1 cellular context compared by ENCODE assay signal in genomic region chr2:227862741-227863588, GRCh38.
A peak's percentile ranks its signal among the peaks of the same experiment; 100 is the strongest.
TF ChIP-seq lines count a peak whose summit lies in the region.

No MANE protein-coding gene starts in this region.

TF ChIP-seq in HepG2, 621 proteins besides CTCF, POLR2A, EP300 and RAD21 (continued from another document and continues in another):
- TF ChIP-seq HIC2 (CRISPR knock-in tag; IDR thresholded peaks at IDR 0.05; ENCODE audit: low read depth) (0 out of 2 replicates have a peak, but pooled peaks have one; percentile 6), TFE3 (CRISPR knock-in tag; IDR thresholded peaks at IDR 0.05) (0 out of 2 replicates have a peak, but pooled peaks have one; percentile 12), ZNF691 (CRISPR knock-in tag; IDR thresholded peaks at IDR 0.05; ENCODE audit: borderline replicate concordance, low read depth) (no peak; the same call in 1 of the 2 replicates), ZNF772 (CRISPR knock-in tag; IDR thresholded peaks at IDR 0.05) (no peak), ZNF468 (CRISPR knock-in tag; IDR thresholded peaks at IDR 0.05) (no peak), TGIF2 (CRISPR knock-in tag; IDR thresholded peaks at IDR 0.05) (no peak), HDAC6 (IDR thresholded peaks at IDR 0.05; ENCODE audit: low read depth, low read length) (no peak), MYC (CRISPR knock-in tag; IDR thresholded peaks at IDR 0.05; ENCODE audit: borderline replicate concordance) (no peak), ZNF652 (CRISPR knock-in tag; IDR thresholded peaks at IDR 0.05; ENCODE audit: borderline replicate concordance, low read depth) (no peak), ZNF576 (CRISPR knock-in tag; IDR thresholded peaks at IDR 0.05) (no peak), ERF (CRISPR knock-in tag; IDR thresholded peaks at IDR 0.05) (no peak), TSC22D2 (CRISPR knock-in tag; IDR thresholded peaks at IDR 0.05; ENCODE audit: borderline replicate concordance) (no peak), PRDM10 (CRISPR knock-in tag; IDR thresholded peaks at IDR 0.05; ENCODE audit: low read depth) (no peak), GLI4 (CRISPR knock-in tag; IDR thresholded peaks at IDR 0.05; ENCODE audit: borderline replicate concordance) (no peak), ZSCAN22 (CRISPR knock-in tag; IDR thresholded peaks at IDR 0.05) (no peak), SNAPC4 (CRISPR knock-in tag; IDR thresholded peaks at IDR 0.05) (no peak), GMEB1 (CRISPR knock-in tag; IDR thresholded peaks at IDR 0.05; ENCODE audit: borderline replicate concordance) (no peak), ATF3 (CRISPR knock-in tag; IDR thresholded peaks at IDR 0.05) (no peak; the same call in 1 of the 2 replicates), ZNF746 (CRISPR knock-in tag; IDR thresholded peaks at IDR 0.05) (0 out of 2 replicates have a peak, but pooled peaks have one; percentile 25), ZNF501 (CRISPR knock-in tag; IDR thresholded peaks at IDR 0.05) (peak; percentile 46; the same call in 1 of the 2 replicates), PRDM4 (CRISPR knock-in tag; IDR thresholded peaks at IDR 0.05; ENCODE audit: borderline replicate concordance) (no peak), SP5 (CRISPR knock-in tag; IDR thresholded peaks at IDR 0.05; ENCODE audit: borderline replicate concordance, low read depth) (no peak), ZNF335 (CRISPR knock-in tag; IDR thresholded peaks at IDR 0.05) (peak; percentile 91), ISL2 (CRISPR knock-in tag; IDR thresholded peaks at IDR 0.05) (no peak), ZFAT (CRISPR knock-in tag; conservative IDR thresholded peaks at IDR 0.05) (no peak), FOSL1 (CRISPR knock-in tag; IDR thresholded peaks at IDR 0.05; ENCODE audit: borderline replicate concordance) (peak; percentile 56; the same call in 1 of the 2 replicates), FLYWCH1 (CRISPR knock-in tag; IDR thresholded peaks at IDR 0.05) (no peak), ZBTB26 (CRISPR knock-in tag; IDR thresholded peaks at IDR 0.05; ENCODE audit: borderline replicate concordance) (no peak), CBFB (CRISPR knock-in tag; IDR thresholded peaks at IDR 0.05) (no peak), ZNF644 (CRISPR knock-in tag; IDR thresholded peaks at IDR 0.05; ENCODE audit: low read depth) (0 out of 2 replicates have a peak, but pooled peaks have one; percentile 58), ZNF136 (CRISPR knock-in tag; IDR thresholded peaks at IDR 0.05; ENCODE audit: low read depth) (no peak), ZNF510 (CRISPR knock-in tag; IDR thresholded peaks at IDR 0.05; ENCODE audit: low read depth) (no peak), SALL1 (CRISPR knock-in tag; IDR thresholded peaks at IDR 0.05) (no peak), HNRNPH1 (optimal IDR thresholded peaks at IDR 0.05; ENCODE audit: low read depth, low read length) (no peak), HNF1B (CRISPR knock-in tag; IDR thresholded peaks at IDR 0.05) (no peak)
